ENCODE assay signal across 9 cellular contexts in the genomic region with DNA sequence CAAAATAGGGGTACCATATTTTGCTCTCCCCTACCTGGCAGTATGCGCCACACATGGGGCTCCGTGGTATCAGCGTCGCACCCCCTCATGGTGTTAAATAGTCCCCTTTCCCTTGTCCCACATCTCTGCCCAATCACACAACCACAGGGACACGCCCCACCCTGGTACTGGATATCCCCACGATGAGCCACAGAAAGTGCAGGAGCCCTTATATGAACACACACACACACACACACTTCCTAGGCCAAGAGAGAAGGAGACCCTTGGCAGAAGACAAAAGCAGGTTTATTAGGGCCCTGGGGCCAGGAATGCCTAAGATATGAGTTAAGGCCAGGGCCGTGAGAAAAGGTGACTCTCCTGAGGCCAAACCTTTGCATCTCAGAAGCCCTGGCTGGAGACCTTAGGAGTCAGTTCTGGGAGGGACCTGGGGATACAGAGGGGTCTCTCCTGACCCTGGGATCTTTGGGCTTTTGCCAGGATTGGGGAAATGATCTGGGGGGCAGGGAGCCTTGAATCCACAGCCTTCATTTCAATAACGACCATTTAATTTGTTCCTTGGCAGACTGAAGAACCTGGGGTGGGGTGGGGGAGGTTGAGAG. TPM values are rescaled to one million over a fixed set of nuclear protein-coding genes. Genes with fewer than 3 reads are reported as not detected.
DNase-seq lines count a peak whose midpoint lies in the region; ATAC-seq, FAIRE-seq and TF ChIP-seq lines count a peak whose summit lies in the region.
"Had no signal": no experiment of that assay in that cellular context is flagged by ENCODE, and none has a peak within 500 bp of the region (broad histone marks: within the 10 kb centered on the region; RNA-seq: fewer than 3 reads in every experiment).

No MANE protein-coding gene starts in this region.

- peak overlapping the region; percentile 85 for H3K4me3 Mint-ChIP-seq in CD4-positive, alpha-beta T cell

- H3K36me3 ChIP-seq in MG63 (0 out of 2 replicates have a peak, but pooled peaks cover 3% of the 10 kb centered on the region), neuronal stem cell (replicated peaks in 1 of 2; ENCODE audit: control insufficient read depth in 2 of 2, insufficient read depth in 2 of 2, low read length in 2 of 2) (no peaks in the 10 kb centered on the region)

- H2AFZ ChIP-seq in neuronal stem cell (ENCODE audit: low read length), result peak overlapping the region; percentile 87

- FAIRE-seq in D721Med (lab: Jason Lieb, UNC), result no peak
- FAIRE-seq: islet of Langerhans had no signal

- H3K27me3 Mint-ChIP-seq in CD4-positive, alpha-beta T cell, result peaks cover 71% of the 10 kb centered on the region

- H2BK12ac ChIP-seq in neuronal stem cell (ENCODE audit: low read length), result no peak overlapping the region

- CTCF ChIA-PET in CD4-positive, alpha-beta T cell (lab: Charles Lee), result interaction anchor here (0.8 to 4.1 kb wide), 21 partner anchors 8 to 593 kb away, joined by 3 to 37 read pairs (median 6); a partner anchor contains a TSS

- no peak overlapping the region for H3K27ac Mint-ChIP-seq in CD4-positive, alpha-beta T cell

- no peaks in the 10 kb centered on the region for H3K9me3 ChIP-seq in CD4-positive, alpha-beta T cell (ENCODE audit: control insufficient read depth, low read length)
- H3K9me3 ChIP-seq in MG63 (no peaks in the 10 kb centered on the region), neuronal stem cell (replicated peaks in 1 of 2; ENCODE audit: control insufficient read depth in 2 of 2, insufficient read depth in 1 of 2, low read depth in 1 of 2, low read length in 2 of 2) (no peaks in the 10 kb centered on the region)

- H3K27ac ChIP-seq in CD4-positive, alpha-beta T cell (ENCODE audit: low read depth, low read length), result no peak overlapping the region
- H3K27ac ChIP-seq in neuronal stem cell (replicated peaks; ENCODE audit: low read length), result no peak overlapping the region

- no peak overlapping the region for H3K18ac ChIP-seq in neuronal stem cell (ENCODE audit: low read length)

- H3K4me3 ChIP-seq in MG63, result peak overlapping the region; percentile 38
- H3K4me3 ChIP-seq in neuronal stem cell (ENCODE audit: low read length in 2 of 2), result peak overlapping the region in 1 of 2 donors; percentile 56

- no peak overlapping the region for H4K91ac ChIP-seq in neuronal stem cell (ENCODE audit: low read depth, low read length, poor library complexity)

- H3K4me1 ChIP-seq in neuronal stem cell (ENCODE audit: control insufficient read depth in 2 of 2, insufficient read depth in 1 of 2, low read depth in 1 of 2, low read length in 2 of 2), result peaks cover 14 to 29% of the 10 kb centered on the region in 2 donors

- intact Hi-C loops in CD4-positive, alpha-beta T cell (cut with DNase I, micrococcal nuclease), result loop anchor here (1.0 to 10.0 kb wide), 8 partner anchors 22 to 869 kb away; a partner anchor contains a TSS

- POLR2A ChIA-PET in CD4-positive, alpha-beta T cell (lab: Charles Lee), result interaction anchor here (0.7 to 2.5 kb wide), 7 partner anchors 11 to 592 kb away, joined by 3 to 20 read pairs (median 3); a partner anchor contains a TSS

- H3K9me3 Mint-ChIP-seq in CD4-positive, alpha-beta T cell, result no peaks in the 10 kb centered on the region

- peak overlapping the region; percentile 36 for H3K23ac ChIP-seq in neuronal stem cell (ENCODE audit: low read depth, low read length, poor library complexity)

- no peak overlapping the region for H3K4me2 ChIP-seq in neuronal stem cell (ENCODE audit: insufficient read depth, low read length, poor library complexity, severe bottlenecking)

- no peak overlapping the region for H3K4ac ChIP-seq in neuronal stem cell (ENCODE audit: low read length)

- no peaks in the 10 kb centered on the region for H3K36me3 Mint-ChIP-seq in CD4-positive, alpha-beta T cell (ENCODE audit: low read depth)

- no peak overlapping the region for H3K14ac ChIP-seq in neuronal stem cell (ENCODE audit: low read length)

- no peak overlapping the region for H2BK120ac ChIP-seq in neuronal stem cell (ENCODE audit: low read depth, low read length)

- no peak for DNase-seq in CD4-positive, alpha-beta T cell
- DNase-seq in MG63 (peak; percentile 51), dermis blood vessel endothelial cell (peak; percentile 29), neuronal stem cell (ENCODE audit: low spot score) (no peak), D721Med (ENCODE audit: insufficient read length, low spot score) (no peak), anterior cingulate cortex (lab: John Stamatoyannopoulos, UW) (no peak), D341Med (ENCODE audit: low spot score) (no peak)

- WGBS in neuronal stem cell (ENCODE audit: extremely low coverage in 2 of 2, insufficient read length in 2 of 2, insufficient replicate concordance in 1 of 2), 2 donors, result no CpG with 5 or more reads among the region's 8 CpGs

- H2BK5ac ChIP-seq in neuronal stem cell (ENCODE audit: low read length), result no peak overlapping the region

- H2AK5ac ChIP-seq in neuronal stem cell (ENCODE audit: low read depth, low read length), result no peak overlapping the region

- no peak overlapping the region for H2BK15ac ChIP-seq in neuronal stem cell (ENCODE audit: low read length)

- H3K9ac ChIP-seq in neuronal stem cell (ENCODE audit: low read depth, low read length, poor library complexity), result no peak overlapping the region

- no peak overlapping the region for H4K8ac ChIP-seq in neuronal stem cell (ENCODE audit: low read depth, low read length)

- H3K79me1 ChIP-seq in neuronal stem cell (ENCODE audit: low read depth, low read length), result no peaks in the 10 kb centered on the region

- peaks cover 20% of the 10 kb centered on the region for H3K27me3 ChIP-seq in CD4-positive, alpha-beta T cell (ENCODE audit: control insufficient read depth, insufficient read depth, low read length)
- no peaks in the 10 kb centered on the region for H3K27me3 ChIP-seq in MG63
- H3K27me3 ChIP-seq in neuronal stem cell (ENCODE audit: control insufficient read depth in 3 of 3, insufficient read depth in 3 of 3, low read depth in 1 of 3, low read length in 3 of 3), result peaks cover 0 to 15% (median 0%) of the 10 kb centered on the region in 3 experiments

- H3K4me1 Mint-ChIP-seq in CD4-positive, alpha-beta T cell (ENCODE audit: low read depth), result peaks cover 28% of the 10 kb centered on the region

- no peak for ATAC-seq in CD4-positive, alpha-beta T cell (ENCODE audit: poor library complexity)
- no peak for ATAC-seq in HG02884 (IDR thresholded peaks at IDR 0.05; ENCODE audit: unreplicated experiment)

- TF ChIP-seq CTCF in CD4-positive, alpha-beta T cell (IDR thresholded peaks at IDR 0.05), result no peak
- no peak for TF ChIP-seq CTCF in D721Med (IDR thresholded peaks at IDR 0.05; ENCODE audit: insufficient read depth, missing control alignments)

RNA-seq across cellular contexts. Expression of a gene that starts 11.6 kb away (rescaled TPM):
- under 1 TPM; 0.47 to 0.88 TPM for total RNA-seq in CD4-positive, alpha-beta T cell
- 91.7 and 130 TPM in 2 replicates for total RNA-seq in MG63 (2014; rRNA removed; shearing (Covaris generic); ENCODE audit: low replicate concordance)
- total RNA-seq in dermis blood vessel endothelial cell, result 3.8 and 6.5 TPM in 2 replicates
- 1.5 TPM for polyA plus RNA-seq in neuronal stem cell (2013, experiment 1 of 2)
- 2.3 TPM for polyA plus RNA-seq in neuronal stem cell (2013, experiment 2 of 2)

RNA-seq across cellular contexts. Expression of a gene that starts 22.2 kb away (rescaled TPM):
- 10 to 100 TPM; 28.1 to 30.6 TPM for total RNA-seq in CD4-positive, alpha-beta T cell
- 33.6 and 47.7 TPM in 2 replicates for total RNA-seq in MG63 (2014; rRNA removed; shearing (Covaris generic); ENCODE audit: low replicate concordance)
- 95.1 and 209 TPM in 2 replicates for total RNA-seq in dermis blood vessel endothelial cell
- 69.4 TPM for polyA plus RNA-seq in neuronal stem cell (2013, experiment 1 of 2)
- polyA plus RNA-seq in neuronal stem cell (2013, experiment 2 of 2), result 72.5 TPM

RNA-seq across cellular contexts. Expression of a gene that starts 55.1 kb away (rescaled TPM):
- total RNA-seq in CD4-positive, alpha-beta T cell, result 100 to 1,000 TPM; 206 to 224 TPM
- total RNA-seq in MG63 (2014; rRNA removed; shearing (Covaris generic); ENCODE audit: low replicate concordance), result 53.3 and 59.4 TPM in 2 replicates
- 48.0 and 76.6 TPM in 2 replicates for total RNA-seq in dermis blood vessel endothelial cell
- polyA plus RNA-seq in neuronal stem cell (2013, experiment 1 of 2), result 193 TPM
- polyA plus RNA-seq in neuronal stem cell (2013, experiment 2 of 2), result 185 TPM

Comparison
In these comparisons a context has a peak if more than half of its experiments do, and no peak if none do; other contexts are left out.
1. DNase-seq: peak in MG63 (single experiment) and dermis blood vessel endothelial cell (single experiment); none in CD4-positive, alpha-beta T cell (0 of 10), neuronal stem cell (single experiment), D721Med (single experiment), anterior cingulate cortex (0 of 58) and D341Med (single experiment).
2. RNA of a gene that starts 11.6 kb away (total RNA-seq): 91.7 to 130 TPM in MG63; 3.8 to 6.5 TPM in dermis blood vessel endothelial cell and 0.47 to 0.88 TPM in CD4-positive, alpha-beta T cell; every median in the first group is over 10 times any median in the second.